9 cellular contexts compared by ENCODE assay signal in genomic region chrX:1239681-1240142, GRCh38. TPM values are rescaled to one million over a fixed set of nuclear protein-coding genes. Genes with fewer than 3 reads are reported as not detected.
A peak's percentile ranks its signal among the peaks of the same experiment; 100 is the strongest.
DNase-seq lines count a peak whose midpoint lies in the region; ATAC-seq, FAIRE-seq and TF ChIP-seq lines count a peak whose summit lies in the region.
"Had no signal": no experiment of that assay in that cellular context is flagged by ENCODE, and none has a peak within 500 bp of the region (broad histone marks: within the 10 kb centered on the region; RNA-seq: fewer than 3 reads in every experiment).

No MANE protein-coding gene starts in this region.

- H3K4me2 ChIP-seq in neuronal stem cell (ENCODE audit: insufficient read depth, low read length, poor library complexity, severe bottlenecking) = no peak overlapping the region

- peak overlapping the region; percentile 83 for H2BK15ac ChIP-seq in neuronal stem cell (ENCODE audit: low read length)

- H2BK120ac ChIP-seq in neuronal stem cell (ENCODE audit: low read depth, low read length) = no peak overlapping the region

- H2BK5ac ChIP-seq in neuronal stem cell (ENCODE audit: low read length) = no peak overlapping the region

- WGBS in neuronal stem cell (ENCODE audit: extremely low coverage in 2 of 2, insufficient read length in 2 of 2, insufficient replicate concordance in 1 of 2), 2 donors = no CpG with 5 or more reads among the region's 23 CpGs

- H3K9ac ChIP-seq in neuronal stem cell (ENCODE audit: low read depth, low read length, poor library complexity) = no peak overlapping the region
- H3K9ac ChIP-seq: parathyroid adenoma had no signal

- H3K27ac ChIP-seq in neuronal stem cell (replicated peaks; ENCODE audit: low read length) = no peak overlapping the region
- H3K27ac ChIP-seq: parathyroid adenoma had no signal

- H2AK5ac ChIP-seq in neuronal stem cell (ENCODE audit: low read depth, low read length) = no peak overlapping the region

- no peaks in the 10 kb centered on the region for H3K36me3 Mint-ChIP-seq in activated T-helper 17 cell treated with anti-CD3 and anti-CD28 coated beads, Interleukin-2, amount 50 U/mL, for 72 hours (ENCODE audit: low read depth)

- H3K27ac Mint-ChIP-seq in activated T-helper 17 cell treated with anti-CD3 and anti-CD28 coated beads, Interleukin-2, amount 50 U/mL, for 72 hours = no peak overlapping the region

- H3K4me3 ChIP-seq in GM12865 (ENCODE audit: low read depth, low read length) (no peak overlapping the region), neuronal stem cell (ENCODE audit: low read length in 2 of 2) (no peak overlapping the region)

- TF ChIP-seq CTCF in GM12865 (IDR thresholded peaks at IDR 0.05; ENCODE audit: insufficient read depth, low read depth, low read length, missing control alignments) = no peak

- no peak overlapping the region for H4K8ac ChIP-seq in neuronal stem cell (ENCODE audit: low read depth, low read length)

- H3K14ac ChIP-seq in neuronal stem cell (ENCODE audit: low read length) = no peak overlapping the region

- H2AFZ ChIP-seq in neuronal stem cell (ENCODE audit: low read length) = no peak overlapping the region
- H2AFZ ChIP-seq: parathyroid adenoma had no signal

- ATAC-seq in HG02763 (IDR thresholded peaks at IDR 0.05; ENCODE audit: unreplicated experiment) = peak; percentile 74
- peak; percentile 64 for ATAC-seq in activated T-helper 17 cell treated with anti-CD3 and anti-CD28 coated beads, Interleukin-2, amount 50 U/mL, for 72 hours (replicated peaks)

- H3K27me3 ChIP-seq in neuronal stem cell (ENCODE audit: control insufficient read depth in 3 of 3, insufficient read depth in 3 of 3, low read depth in 1 of 3, low read length in 3 of 3) = no peaks in the 10 kb centered on the region

- DNase-seq in GM12865 (ENCODE audit: low read depth) (peak; percentile 81), neuronal stem cell (ENCODE audit: low spot score) (no peak), DMS53 treated with DMSO at 0.1 percent for 48 hours (lab: John Stamatoyannopoulos, UW; ENCODE audit: unreplicated experiment) (no peak), NCI-H82 (lab: John Stamatoyannopoulos, UW) (no peak), NCI-H1105 (lab: John Stamatoyannopoulos, UW) (no peak), HTR-8/SVneo (ENCODE audit: insufficient read length, low spot score) (no peak)

- H3K27me3 Mint-ChIP-seq in activated T-helper 17 cell treated with anti-CD3 and anti-CD28 coated beads, Interleukin-2, amount 50 U/mL, for 72 hours = peaks cover 4% of the 10 kb centered on the region

- H2BK12ac ChIP-seq in neuronal stem cell (ENCODE audit: low read length) = no peak overlapping the region

- no peaks in the 10 kb centered on the region for H3K36me3 ChIP-seq in neuronal stem cell (replicated peaks in 1 of 2; ENCODE audit: control insufficient read depth in 2 of 2, insufficient read depth in 2 of 2, low read length in 2 of 2)

- no peak overlapping the region for H4K91ac ChIP-seq in neuronal stem cell (ENCODE audit: low read depth, low read length, poor library complexity)

- H3K18ac ChIP-seq in neuronal stem cell (ENCODE audit: low read length) = no peak overlapping the region

- peaks cover 0 to 3% of the 10 kb centered on the region in 2 donors for H3K9me3 ChIP-seq in neuronal stem cell (replicated peaks in 1 of 2; ENCODE audit: control insufficient read depth in 2 of 2, insufficient read depth in 1 of 2, low read depth in 1 of 2, low read length in 2 of 2)

- no peak overlapping the region for H3K4ac ChIP-seq in neuronal stem cell (ENCODE audit: low read length)

- FAIRE-seq in HTR-8/SVneo (lab: Jason Lieb, UNC) = no peak

- no peaks in the 10 kb centered on the region for H3K4me1 Mint-ChIP-seq in activated T-helper 17 cell treated with anti-CD3 and anti-CD28 coated beads, Interleukin-2, amount 50 U/mL, for 72 hours

- H3K4me3 Mint-ChIP-seq in activated T-helper 17 cell treated with anti-CD3 and anti-CD28 coated beads, Interleukin-2, amount 50 U/mL, for 72 hours = no peak overlapping the region

- H3K4me1 ChIP-seq in neuronal stem cell (ENCODE audit: control insufficient read depth in 2 of 2, insufficient read depth in 1 of 2, low read depth in 1 of 2, low read length in 2 of 2) = no peaks in the 10 kb centered on the region
- H3K4me1 ChIP-seq: parathyroid adenoma had no signal

- H3K9me3 Mint-ChIP-seq in activated T-helper 17 cell treated with anti-CD3 and anti-CD28 coated beads, Interleukin-2, amount 50 U/mL, for 72 hours = no peaks in the 10 kb centered on the region

- no peaks in the 10 kb centered on the region for H3K79me1 ChIP-seq in neuronal stem cell (ENCODE audit: low read depth, low read length)

- H3K23ac ChIP-seq in neuronal stem cell (ENCODE audit: low read depth, low read length, poor library complexity) = no peak overlapping the region

RNA-seq across cellular contexts. Expression of gene CRLF2, which starts 27.3 kb away (rescaled TPM):
- total RNA-seq in activated T-helper 17 cell treated with anti-CD3 and anti-CD28 coated beads, Interleukin-2, amount 50 U/mL, for 72 hours = 1 to 10 TPM in 1 of 2 donors, under 1 TPM in 1; 0.63 to 1.4 TPM
- not detected for polyA plus RNA-seq in neuronal stem cell (2013, experiment 1 of 2)
- polyA plus RNA-seq in neuronal stem cell (2013, experiment 2 of 2) = not detected

RNA-seq across cellular contexts. Expression of gene CSF2RA, which starts 28.9 kb away (rescaled TPM):
- total RNA-seq in activated T-helper 17 cell treated with anti-CD3 and anti-CD28 coated beads, Interleukin-2, amount 50 U/mL, for 72 hours = under 1 TPM; 0.13 to 0.34 TPM
- polyA plus RNA-seq in neuronal stem cell (2013, experiment 1 of 2) = 3.1 TPM
- polyA plus RNA-seq in neuronal stem cell (2013, experiment 2 of 2) = 2.8 TPM
